Comparison of ENCODE assay signal across 20 cellular contexts in genomic region chr1:233229291-233229690, GRCh38.
"Had no signal": no experiment of that assay in that cellular context is flagged by ENCODE, and none has a peak within 500 bp of the region (broad histone marks: within the 10 kb centered on the region; RNA-seq: fewer than 3 reads in every experiment).

No MANE protein-coding gene starts in this region.

- DNase-seq: activated CD4-positive, alpha-beta T cell treated with anti-CD3 and anti-CD28 coated beads, Interleukin-2, amount 10 ng/mL, durations not matched to agents 7 days and 5 days; activated CD8-positive, alpha-beta memory T cell treated with anti-CD3 and anti-CD28 coated beads, Interleukin-2, amount 50 U/mL, for 48 hours; activated effector memory CD4-positive, alpha-beta T cell treated with anti-CD3 and anti-CD28 coated beads, Interleukin-2, amount 50 U/mL, for 16 hours; activated T-cell treated with anti-CD3 and anti-CD28 coated beads, Interleukin-2, amount 50 U/mL, for 48 hours; amniotic stem cell; dermis blood vessel endothelial cell; effector memory CD8-positive, alpha-beta T cell; foreskin melanocyte; glutamatergic neuron; hippocampal formation; islet precursor cell; occipital lobe; posterior cingulate gyrus; sigmoid colon; stimulated activated CD8-positive, alpha-beta memory T cell treated with anti-CD3 and anti-CD28 coated beads, Interleukin-4, amount 100 ng/mL, for 48 hours; stimulated activated naive CD4-positive, alpha-beta T cell treated with Interleukin-2 at 50 U/mL for 16 hours; T-helper 9 cell; thyroid gland had no signal

- H3K4me3 ChIP-seq: cardiac muscle cell, lung, sigmoid colon, thyroid gland had no signal

- H3K4me1 ChIP-seq: sigmoid colon, thyroid gland had no signal

- H3K36me3 ChIP-seq: cardiac muscle cell, sigmoid colon, thyroid gland had no signal

- H3K9me3 ChIP-seq: sigmoid colon, thyroid gland had no signal

- ATAC-seq: effector memory CD8-positive, alpha-beta T cell had no signal

- H3K27ac ChIP-seq: cardiac muscle cell, sigmoid colon, thyroid gland had no signal

- H3K27me3 ChIP-seq: cardiac muscle cell, sigmoid colon, thyroid gland had no signal
